Comparison of ENCODE assay signal across 13 cellular contexts in the genomic region with DNA sequence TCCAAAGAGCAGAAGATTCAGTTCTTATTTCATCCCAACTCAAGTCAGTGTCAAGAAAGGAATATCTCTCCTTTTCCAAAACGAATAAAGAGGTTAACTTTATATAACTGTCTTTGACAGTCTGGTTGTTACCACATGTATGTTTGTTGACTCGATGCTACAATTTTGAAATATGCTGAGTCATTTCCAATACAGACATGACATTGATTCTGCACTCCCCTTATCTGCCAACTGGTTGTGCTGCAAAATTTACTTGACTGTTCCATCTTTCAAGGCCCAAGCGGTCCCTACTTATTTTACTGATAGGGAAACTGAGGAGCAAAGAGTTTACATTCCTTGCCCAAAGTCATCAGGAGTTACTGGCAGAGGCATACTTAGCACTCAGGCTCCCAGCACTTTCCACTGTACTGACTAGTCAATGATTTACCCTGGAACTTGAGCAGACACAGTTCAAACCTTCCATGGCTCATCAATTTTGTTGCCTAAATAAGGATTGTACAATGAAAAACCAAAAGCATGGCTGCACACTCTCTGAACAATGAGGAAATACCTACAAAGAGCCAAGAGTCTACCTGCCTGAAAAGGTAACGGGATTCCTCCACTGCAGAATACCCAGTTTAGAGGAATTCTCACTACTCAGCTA. TPM values are rescaled to one million over a fixed set of nuclear protein-coding genes. Genes with fewer than 3 reads are reported as not detected.
DNase-seq lines count a peak whose midpoint lies in the region; ATAC-seq, FAIRE-seq and TF ChIP-seq lines count a peak whose summit lies in the region.
"Had no signal": no experiment of that assay in that cellular context is flagged by ENCODE, and none has a peak within 500 bp of the region (broad histone marks: within the 10 kb centered on the region; RNA-seq: fewer than 3 reads in every experiment).

No MANE protein-coding gene starts in this region.

- no peak for FAIRE-seq in pancreas (lab: Jason Lieb, UNC)
- no peak for FAIRE-seq in frontal cortex (lab: Jason Lieb, UNC)

- H3K36me3 ChIP-seq in esophagus muscularis mucosa: peaks cover 0 to 15% (median 2%) of the 10 kb centered on the region in 4 donors
- H3K36me3 ChIP-seq in pancreas: no peaks in the 10 kb centered on the region
- H3K36me3 ChIP-seq: brain microvascular endothelial cell, ovary had no signal

- H3K4me1 ChIP-seq in esophagus muscularis mucosa: peaks cover 49 to 62% (median 55%) of the 10 kb centered on the region in 4 donors
- peaks cover 0 to 21% (median 0%) of the 10 kb centered on the region in 3 donors for H3K4me1 ChIP-seq in pancreas

- ATAC-seq in GM18907 (IDR thresholded peaks at IDR 0.05; ENCODE audit: unreplicated experiment): peak; percentile 68
- peak; percentile 47 for ATAC-seq in HG02981 (IDR thresholded peaks at IDR 0.05; ENCODE audit: unreplicated experiment)
- ATAC-seq in pancreas: peak in 3 of 4 donors; percentile 18 to 53 (median 38)
- ATAC-seq in HG03045 (IDR thresholded peaks at IDR 0.05; ENCODE audit: unreplicated experiment): no peak

- TF ChIP-seq CTCF in esophagus muscularis mucosa (IDR thresholded peaks at IDR 0.05) (no peak), pancreas (IDR thresholded peaks at IDR 0.05) (no peak)

- H3K27ac ChIP-seq in esophagus muscularis mucosa (replicated peaks in 1 of 4) (peak overlapping the region; percentile 13 to 50 (median 46)), pancreas (peak overlapping the region in 1 of 4 donors; percentile 17), substantia nigra (ENCODE audit: low read depth, low read length, poor library complexity, severe bottlenecking) (no peak overlapping the region)
- H3K27ac ChIP-seq: brain microvascular endothelial cell, ovary had no signal

- DNase-seq in esophagus muscularis mucosa (ENCODE audit: extremely low spot score) (no peak), pancreas (no peak), frontal cortex (ENCODE audit: low spot score in 2 of 2) (no peak), substantia nigra (lab: John Stamatoyannopoulos, UW) (no peak)
- DNase-seq: activated CD4-positive, alpha-beta T cell treated with anti-CD3 and anti-CD28 coated beads for 1 hour; brain microvascular endothelial cell; NCI-H1092 treated with DMSO at 0.1 percent for 48 hours; ovary; stimulated activated CD4-positive, alpha-beta T cell treated with anti-CD3 and anti-CD28 coated beads, Interleukin-2, amount 100 ng/mL, for 48 hours; stimulated activated naive CD4-positive, alpha-beta T cell treated with Interleukin-2 at 50 U/mL for 16 hours had no signal

- intact Hi-C loops in esophagus muscularis mucosa (cut with DNase I) (no loop called here), pancreas (cut with DNase I) (no loop called here)

- H3K9me3 ChIP-seq in esophagus muscularis mucosa: no peaks in the 10 kb centered on the region
- H3K9me3 ChIP-seq in pancreas: no peaks in the 10 kb centered on the region
- H3K9me3 ChIP-seq: ovary had no signal

- no peak for TF ChIP-seq EP300 in esophagus muscularis mucosa (IDR thresholded peaks at IDR 0.05)

- WGBS in esophagus muscularis mucosa: 70% methylated on average over 4 of the region's 4 CpGs
- 55 to 61% methylated on average over 4 of the region's 4 CpGs for WGBS in pancreas, 2 donors

- TF ChIP-seq POLR2A in esophagus muscularis mucosa (IDR thresholded peaks at IDR 0.05; ENCODE audit: low read depth): no peak

- H3K4me3 ChIP-seq in esophagus muscularis mucosa: no peak overlapping the region
- H3K4me3 ChIP-seq in pancreas: no peak overlapping the region
- H3K4me3 ChIP-seq: ovary had no signal

- H3K27me3 ChIP-seq in esophagus muscularis mucosa (no peaks in the 10 kb centered on the region), pancreas (no peaks in the 10 kb centered on the region)
- H3K27me3 ChIP-seq: brain microvascular endothelial cell, ovary had no signal

RNA-seq across cellular contexts. Expression of a gene that starts 52.8 kb away (rescaled TPM):
- total RNA-seq in esophagus muscularis mucosa (100 to 1,000 TPM in 3 of 4 donors, 10 to 100 TPM in 1; 83.1 to 145 (median 120) TPM), pancreas (10 to 100 TPM; 28.1 to 44.5 (median 37.1) TPM), frontal cortex (51.4 TPM)
- polyA plus RNA-seq in pancreas: 10 to 100 TPM; 13.3 to 30.8 TPM
